8 cellular contexts compared by ENCODE assay signal in genomic region chr15:78716651-78717050, GRCh38.
"Had no signal": no experiment of that assay in that cellular context is flagged by ENCODE, and none has a peak within 500 bp of the region (broad histone marks: within the 10 kb centered on the region; RNA-seq: fewer than 3 reads in every experiment).

No MANE protein-coding gene starts in this region.

- FAIRE-seq: endometrium, pancreas had no signal

- DNase-seq: activated CD4-positive, alpha-beta T cell treated with anti-CD3 and anti-CD28 coated beads, Interleukin-2, amount 50 U/mL, for 4 hours; activated T-cell treated with anti-CD3 and anti-CD28 coated beads, Interleukin-2, amount 50 U/mL, for 1 hour; amygdala; mesendoderm; pancreas; stomach had no signal

- H3K27ac ChIP-seq: breast epithelium, pancreas, stomach had no signal

- H3K36me3 ChIP-seq: breast epithelium, pancreas, stomach had no signal

- H3K9me3 ChIP-seq: breast epithelium, pancreas had no signal

- H3K27me3 ChIP-seq: pancreas had no signal

- H3K4me1 ChIP-seq: breast epithelium, pancreas had no signal

- ATAC-seq: pancreas had no signal

- H3K4me3 ChIP-seq: breast epithelium, pancreas, stomach had no signal
